In the genomic region with DNA sequence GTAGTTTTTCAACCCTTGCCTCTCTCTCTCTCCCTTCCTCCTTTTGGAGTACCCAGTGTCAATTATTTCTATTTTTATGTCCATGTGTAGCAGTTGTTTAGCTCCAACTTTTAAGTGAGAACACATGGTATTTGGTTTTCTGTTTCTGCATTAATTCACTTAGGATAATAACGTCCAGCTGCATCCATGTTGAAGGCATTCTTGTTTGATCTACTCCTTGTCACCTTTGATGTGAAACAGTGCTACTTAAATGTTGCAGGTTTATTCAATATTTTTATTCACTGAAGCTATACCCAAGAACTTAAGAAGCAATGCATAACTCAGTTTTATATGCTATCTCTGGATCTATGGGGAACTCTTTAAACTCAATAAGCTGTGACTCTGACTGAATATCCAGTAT, we compare ENCODE assay signal across 34 cellular contexts.
"Had no signal": no experiment of that assay in that cellular context is flagged by ENCODE, and none has a peak within 500 bp of the region (broad histone marks: within the 10 kb centered on the region; RNA-seq: fewer than 3 reads in every experiment).

No MANE protein-coding gene starts in this region.

- H3K4me2 ChIP-seq: KMS-11 had no signal

- DNase-seq: Kasumi-1, KG1, MG63, MM.1S, MV-4-11, NCI-H1048, NCI-H1092, NCI-H1092 treated with DMSO at 0.1 percent for 48 hours, NCI-H1105, NCI-H1105 treated with DMSO at 0.1 percent for 48 hours, NCI-H1417, NCI-H1417 treated with DMSO at 0.1 percent for 48 hours, NCI-H1436, NCI-H1436 treated with DMSO at 0.1 percent for 48 hours, NCI-H146, NCI-H1694, NCI-H1694 treated with DMSO at 0.1 percent for 48 hours, NCI-H187, NCI-H187 treated with DMSO at 0.1 percent for 48 hours, NCI-H1930, NCI-H2029, NCI-H2029 treated with DMSO at 0.1 percent for 48 hours, NCI-H2081 treated with DMSO at 0.1 percent for 48 hours, NCI-H2107, NCI-H2171, NCI-H2171 treated with DMSO at 0.1 percent for 48 hours, NCI-H2227 treated with DMSO at 0.1 percent for 48 hours, NCI-H226, NCI-H345, NCI-H446, NCI-H446 treated with DMSO at 0.1 percent for 48 hours, NCI-H510A, NCI-H510A treated with DMSO at 0.1 percent for 48 hours had no signal

- H3K9me3 ChIP-seq: MG63 had no signal

- H3K36me3 ChIP-seq: MG63 had no signal

- H3K9ac ChIP-seq: KMS-11 had no signal

- H3K4me3 ChIP-seq: MG63 had no signal

- H3K27ac ChIP-seq: KMS-11 had no signal

- H3K27me3 ChIP-seq: MG63 had no signal
